ENCODE assay signal across 13 cellular contexts in the genomic region with DNA sequence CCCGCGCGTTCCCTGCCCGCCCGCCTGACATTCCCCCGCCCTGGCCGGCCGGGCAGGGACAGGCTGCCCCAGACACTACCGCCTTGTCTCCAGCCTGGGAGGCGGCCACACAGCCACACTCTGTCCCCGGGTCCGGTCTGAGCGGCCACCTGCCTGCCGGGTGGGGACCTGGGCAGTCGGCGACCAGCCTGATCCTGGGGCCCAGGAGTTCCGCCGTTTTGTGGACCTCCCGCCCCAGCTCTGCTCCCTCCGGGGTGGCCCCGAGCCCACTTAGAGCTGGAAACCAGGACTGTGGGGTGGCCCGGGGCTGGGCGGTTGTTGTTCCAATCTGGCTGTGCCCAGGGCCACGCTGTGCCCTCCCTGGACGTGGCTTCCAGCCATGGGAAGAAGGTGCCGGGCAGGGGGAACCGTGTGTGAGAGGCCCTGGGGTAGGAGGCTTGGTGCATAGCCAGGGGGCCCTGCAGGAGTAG. TPM values are rescaled to one million over a fixed set of nuclear protein-coding genes. Genes with fewer than 3 reads are reported as not detected.
DNase-seq lines count a peak whose midpoint lies in the region; ATAC-seq and TF ChIP-seq lines count a peak whose summit lies in the region.
"Had no signal": no experiment of that assay in that cellular context is flagged by ENCODE, and none has a peak within 500 bp of the region (broad histone marks: within the 10 kb centered on the region; RNA-seq: fewer than 3 reads in every experiment).

No MANE protein-coding gene starts in this region.

- no peaks in the 10 kb centered on the region for H3K4me1 Mint-ChIP-seq in T-helper 17 cell

- TF ChIP-seq CTCF in right atrium auricular region (IDR thresholded peaks at IDR 0.05) (no peak), osteoblast (IDR thresholded peaks at IDR 0.05; ENCODE audit: extremely low read depth, low read depth, low read length) (no peak)

- no peaks in the 10 kb centered on the region for H3K27me3 ChIP-seq in SJCRH30
- peaks cover 3 to 9% of the 10 kb centered on the region in 2 donors for H3K27me3 ChIP-seq in right atrium auricular region
- no peaks in the 10 kb centered on the region for H3K27me3 ChIP-seq in osteoblast (ENCODE audit: insufficient read depth, low read length)
- H3K27me3 ChIP-seq: BE2C had no signal

- H3K4me2 ChIP-seq in osteoblast (ENCODE audit: insufficient read depth, low read length), result no peak overlapping the region
- H3K4me2 ChIP-seq: KMS-11 had no signal

- H3K9me3 ChIP-seq in SJCRH30 (replicated peaks) (no peaks in the 10 kb centered on the region; the same call in 1 of the 2 replicates), right atrium auricular region (no peaks in the 10 kb centered on the region), osteoblast (ENCODE audit: low read depth, low read length) (no peaks in the 10 kb centered on the region), T-helper 17 cell (ENCODE audit: control insufficient read depth, low read length, poor library complexity, severe bottlenecking) (no peaks in the 10 kb centered on the region)
- H3K9me3 ChIP-seq: BE2C had no signal

- H3K36me3 Mint-ChIP-seq in T-helper 17 cell (ENCODE audit: low read depth), result no peaks in the 10 kb centered on the region

- H3K4me3 Mint-ChIP-seq in T-helper 17 cell, result no peak overlapping the region

- H4K20me1 ChIP-seq in osteoblast (ENCODE audit: insufficient read depth, low read length), result no peaks in the 10 kb centered on the region

- no peak overlapping the region for H2AFZ ChIP-seq in osteoblast (ENCODE audit: low read length)

- H3K79me2 ChIP-seq in osteoblast (ENCODE audit: insufficient read depth, low read length), result no peaks in the 10 kb centered on the region

- H3K27ac Mint-ChIP-seq in T-helper 17 cell, result no peak overlapping the region

- no peak for ATAC-seq in T-helper 17 cell
- ATAC-seq in GM18511 (IDR thresholded peaks at IDR 0.05; ENCODE audit: unreplicated experiment), result no peak

- H3K36me3 ChIP-seq in SJCRH30, result no peaks in the 10 kb centered on the region
- H3K36me3 ChIP-seq in right atrium auricular region, result no peaks in the 10 kb centered on the region
- H3K36me3 ChIP-seq in osteoblast (ENCODE audit: insufficient read depth, low read length), result no peaks in the 10 kb centered on the region
- H3K36me3 ChIP-seq: BE2C had no signal

- H3K27me3 Mint-ChIP-seq in T-helper 17 cell, result peaks cover 35% of the 10 kb centered on the region

- H3K4me3 ChIP-seq in SJCRH30 (0 out of 2 replicates have a peak overlapping the region, but pooled peaks have one; percentile 9), right atrium auricular region (no peak overlapping the region), osteoblast (ENCODE audit: insufficient read depth, low read length) (no peak overlapping the region)

- H3K27ac ChIP-seq in SJCRH30 (no peak overlapping the region), right atrium auricular region (peak overlapping the region; percentile 63 to 69), osteoblast (ENCODE audit: low read depth, low read length) (no peak overlapping the region)
- H3K27ac ChIP-seq: KMS-11 had no signal

- DNase-seq in 8988T (peak; percentile 60), SJCRH30 (no peak), right atrium auricular region (ENCODE audit: low spot score) (no peak), osteoblast (ENCODE audit: insufficient read length, low spot score, missing footprints) (peak; percentile 77), NK-92 (lab: John Stamatoyannopoulos, UW; ENCODE audit: unreplicated experiment) (no peak), HK-2 (ENCODE audit: unreplicated experiment) (no peak), T-helper 17 cell (no peak)
- DNase-seq: activated CD8-positive, alpha-beta memory T cell treated with anti-CD3 and anti-CD28 coated beads, Interleukin-2, amount 50 U/mL, for 48 hours; effector CD8-positive, alpha-beta T cell had no signal

- H3K4me1 ChIP-seq in SJCRH30 (peaks cover 6% of the 10 kb centered on the region), right atrium auricular region (peaks cover 0 to 44% of the 10 kb centered on the region in 2 donors), osteoblast (ENCODE audit: insufficient read depth, low read length) (no peaks in the 10 kb centered on the region)

RNA-seq across cellular contexts. Expression of gene PALM, which starts 12.0 kb away (rescaled TPM):
- 4.4 and 4.6 TPM in 2 replicates for total RNA-seq in SJCRH30 (2014; rRNA removed; shearing (Covaris generic))
- 10 to 100 TPM; 28.7 to 64.9 TPM for total RNA-seq in right atrium auricular region
- 9.7 and 10.5 TPM in 2 replicates for total RNA-seq in osteoblast
- total RNA-seq in T-helper 17 cell, result not detected

RNA-seq across cellular contexts. Expression of gene PRSS57, which starts 25.5 kb away (rescaled TPM):
- not detected in 2 replicates for total RNA-seq in SJCRH30 (2014; rRNA removed; shearing (Covaris generic))
- total RNA-seq in right atrium auricular region (not detected), osteoblast (not detected in 2 replicates), T-helper 17 cell (not detected)
- total RNA-seq: skeletal muscle tissue had no signal

RNA-seq across cellular contexts. Expression of gene MISP, which starts 30.2 kb away (rescaled TPM):
- total RNA-seq in SJCRH30 (2014; rRNA removed; shearing (Covaris generic)), result 0.18 and 0.41 TPM in 2 replicates
- total RNA-seq in right atrium auricular region, result 1 to 10 TPM in 1 of 2 donors, under 1 TPM in 1; 0.96 to 1.5 TPM
- total RNA-seq in osteoblast, result 0.36 and 0.59 TPM in 2 replicates
- not detected for total RNA-seq in T-helper 17 cell
- total RNA-seq: skeletal muscle tissue had no signal

RNA-seq across cellular contexts. Expression of gene FSTL3, which starts 44.5 kb away (rescaled TPM):
- total RNA-seq in SJCRH30 (2014; rRNA removed; shearing (Covaris generic)), result 6.5 and 8.0 TPM in 2 replicates
- 100 to 1,000 TPM in 1 of 2 donors, 10 to 100 TPM in 1; 64.4 to 437 TPM for total RNA-seq in right atrium auricular region
- 32.7 and 52.1 TPM in 2 replicates for total RNA-seq in osteoblast
- total RNA-seq in T-helper 17 cell, result 1 to 10 TPM; 1.3 to 2.0 TPM

RNA-seq across cellular contexts. Expression of gene RNF126, which starts 57.7 kb away (rescaled TPM):
- 37.6 and 38.8 TPM in 2 replicates for total RNA-seq in SJCRH30 (2014; rRNA removed; shearing (Covaris generic))
- total RNA-seq in right atrium auricular region, result 10 to 100 TPM; 53.3 to 68.5 TPM
- total RNA-seq in osteoblast, result 29.8 and 38.7 TPM in 2 replicates
- total RNA-seq in T-helper 17 cell, result 100 to 1,000 TPM; 105 to 126 TPM

Comparison
In these comparisons a context has a peak if more than half of its experiments do, and no peak if none do; other contexts are left out.
1. DNase-seq: peak in 8988T (single experiment) and osteoblast (single experiment); none in SJCRH30 (0 of 2), right atrium auricular region (single experiment), NK-92 (single experiment), HK-2 (single experiment) and T-helper 17 cell (0 of 3).
2. H3K27ac ChIP-seq: peak in right atrium auricular region (2 of 2); none in SJCRH30 (single experiment) and osteoblast (single experiment).